ENCODE assay signal across 12 cellular contexts in the genomic region with DNA sequence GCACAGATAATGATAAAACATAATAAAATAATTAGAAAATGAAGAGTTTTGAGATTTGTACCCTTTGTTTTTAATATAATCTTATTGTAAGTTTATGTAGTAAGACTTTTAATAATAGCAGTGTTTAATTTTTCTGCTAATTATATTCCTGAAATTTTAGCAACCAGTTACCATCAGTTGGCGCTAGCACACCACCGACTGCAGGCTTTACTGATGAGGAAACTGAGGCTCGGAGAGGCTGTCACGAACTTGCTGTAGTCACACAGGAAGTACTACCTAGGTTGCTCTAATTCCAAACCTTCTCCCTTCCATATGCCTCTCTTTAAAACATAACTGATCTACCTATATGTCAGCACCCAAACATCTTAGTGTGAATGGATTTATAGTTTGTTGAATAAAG. TPM values are rescaled to one million over a fixed set of nuclear protein-coding genes. Genes with fewer than 3 reads are reported as not detected.
DNase-seq lines count a peak whose midpoint lies in the region; ATAC-seq lines count a peak whose summit lies in the region.
"Had no signal": no experiment of that assay in that cellular context is flagged by ENCODE, and none has a peak within 500 bp of the region (broad histone marks: within the 10 kb centered on the region; RNA-seq: fewer than 3 reads in every experiment).

No MANE protein-coding gene starts in this region.

- H3K9me3 Mint-ChIP-seq in activated T-helper 1 cell treated with anti-CD3 and anti-CD28 coated beads, Interleukin-12 subunit alpha, Interleukin-12 subunit beta, Interleukin-2, Interleukin-4 antibody, amounts not matched to agents 30 ng/mL and 10 ng/mL and 1 ng/mL, durations not matched to agents 14 hours and 24 hours and 36 hours, result no peaks in the 10 kb centered on the region

- peak overlapping the region; percentile 92; the same call in 1 of the 2 replicates for H3K9ac ChIP-seq in ES-I3 (ENCODE audit: low read depth, low read length)

- intact Hi-C loops in activated T-helper 1 cell treated with anti-CD3 and anti-CD28 coated beads, Interleukin-12 subunit alpha, Interleukin-12 subunit beta, Interleukin-2, Interleukin-4 antibody, amounts not matched to agents 30 ng/mL and 10 ng/mL and 1 ng/mL, durations not matched to agents 14 hours and 24 hours and 36 hours (cut with micrococcal nuclease), result loop anchor here (2.0 kb wide), 1 partner anchor 397 kb away; no protein-coding TSS in a partner anchor

- H3K27ac ChIP-seq in muscle layer of duodenum (ENCODE audit: low read length), result no peak overlapping the region
- H3K27ac ChIP-seq: brain microvascular endothelial cell had no signal

- H3K36me3 Mint-ChIP-seq in activated T-helper 1 cell treated with anti-CD3 and anti-CD28 coated beads, Interleukin-12 subunit alpha, Interleukin-12 subunit beta, Interleukin-2, Interleukin-4 antibody, amounts not matched to agents 30 ng/mL and 10 ng/mL and 1 ng/mL, durations not matched to agents 14 hours and 24 hours and 36 hours (ENCODE audit: low read depth), result peaks cover 4% of the 10 kb centered on the region

- peaks cover 49% of the 10 kb centered on the region for H3K4me1 Mint-ChIP-seq in activated T-helper 1 cell treated with anti-CD3 and anti-CD28 coated beads, Interleukin-12 subunit alpha, Interleukin-12 subunit beta, Interleukin-2, Interleukin-4 antibody, amounts not matched to agents 30 ng/mL and 10 ng/mL and 1 ng/mL, durations not matched to agents 14 hours and 24 hours and 36 hours (ENCODE audit: low read depth)

- H3K4me3 Mint-ChIP-seq in activated T-helper 1 cell treated with anti-CD3 and anti-CD28 coated beads, Interleukin-12 subunit alpha, Interleukin-12 subunit beta, Interleukin-2, Interleukin-4 antibody, amounts not matched to agents 30 ng/mL and 10 ng/mL and 1 ng/mL, durations not matched to agents 14 hours and 24 hours and 36 hours, result peak overlapping the region; percentile 96

- no peaks in the 10 kb centered on the region for H3K27me3 ChIP-seq in muscle layer of duodenum (ENCODE audit: low read depth, low read length)
- H3K27me3 ChIP-seq: brain microvascular endothelial cell had no signal

- peak; percentile 17 for DNase-seq in Ammon's horn (ENCODE audit: low spot score)
- no peak for DNase-seq in activated T-helper 1 cell treated with anti-CD3 and anti-CD28 coated beads, Interleukin-12 subunit alpha, Interleukin-12 subunit beta, Interleukin-2, Interleukin-4 antibody, amounts not matched to agents 30 ng/mL and 10 ng/mL and 1 ng/mL, durations not matched to agents 14 hours and 24 hours and 36 hours (ENCODE audit: low spot score)
- DNase-seq in amygdala (lab: John Stamatoyannopoulos, UW), result no peak
- DNase-seq in NCI-H2081 (lab: John Stamatoyannopoulos, UW), result no peak
- DNase-seq in SKM-1 treated with dmso at 0.1 percent for 144 hours (lab: John Stamatoyannopoulos, UW; ENCODE audit: unreplicated experiment), result no peak
- DNase-seq: activated CD4-positive, CD25-positive, alpha-beta regulatory T cell; brain microvascular endothelial cell; left ventricle myocardium superior; NCI-H1436 treated with DMSO at 0.1 percent for 48 hours had no signal

- peaks cover 10% of the 10 kb centered on the region for H3K27me3 Mint-ChIP-seq in activated T-helper 1 cell treated with anti-CD3 and anti-CD28 coated beads, Interleukin-12 subunit alpha, Interleukin-12 subunit beta, Interleukin-2, Interleukin-4 antibody, amounts not matched to agents 30 ng/mL and 10 ng/mL and 1 ng/mL, durations not matched to agents 14 hours and 24 hours and 36 hours (ENCODE audit: insufficient read depth)

- H3K9me3 ChIP-seq in ES-I3 (ENCODE audit: control insufficient read depth, insufficient read depth, low read length) (no peaks in the 10 kb centered on the region), muscle layer of duodenum (ENCODE audit: control insufficient read depth in 1 of 2, low read length in 2 of 2) (no peaks in the 10 kb centered on the region)

- peak overlapping the region; percentile 67 for H3K27ac Mint-ChIP-seq in activated T-helper 1 cell treated with anti-CD3 and anti-CD28 coated beads, Interleukin-12 subunit alpha, Interleukin-12 subunit beta, Interleukin-2, Interleukin-4 antibody, amounts not matched to agents 30 ng/mL and 10 ng/mL and 1 ng/mL, durations not matched to agents 14 hours and 24 hours and 36 hours

- peaks cover 4% of the 10 kb centered on the region for H3K4me1 ChIP-seq in ES-I3 (ENCODE audit: insufficient read depth, low read length)
- H3K4me1 ChIP-seq in muscle layer of duodenum (ENCODE audit: control insufficient read depth in 1 of 2, insufficient read depth in 2 of 2, low read length in 2 of 2), result peaks cover 11 to 20% of the 10 kb centered on the region in 2 donors

- H3K36me3 ChIP-seq in ES-I3 (ENCODE audit: insufficient read depth, low read length), result no peaks in the 10 kb centered on the region
- H3K36me3 ChIP-seq in muscle layer of duodenum (ENCODE audit: control insufficient read depth in 1 of 2, insufficient read depth in 2 of 2, low read length in 2 of 2), result no peaks in the 10 kb centered on the region
- H3K36me3 ChIP-seq: brain microvascular endothelial cell had no signal

- no peak for ATAC-seq in GM21367 (IDR thresholded peaks at IDR 0.05; ENCODE audit: unreplicated experiment)

- peak overlapping the region; percentile 96 to 98 for H3K4me3 ChIP-seq in muscle layer of duodenum (ENCODE audit: low read depth in 1 of 2, low read length in 2 of 2)

RNA-seq across cellular contexts. Expression of a gene that starts 1.0 kb away (rescaled TPM):
- 19.0 and 19.8 TPM in 2 replicates for total RNA-seq in activated T-helper 1 cell treated with anti-CD3 and anti-CD28 coated beads, Interleukin-12 subunit alpha, Interleukin-12 subunit beta, Interleukin-2, Interleukin-4 antibody, amounts not matched to agents 30 ng/mL and 10 ng/mL and 1 ng/mL, durations not matched to agents 14 hours and 24 hours and 36 hours
